Comparison of ENCODE assay signal across 8 cellular contexts in the genomic region with DNA sequence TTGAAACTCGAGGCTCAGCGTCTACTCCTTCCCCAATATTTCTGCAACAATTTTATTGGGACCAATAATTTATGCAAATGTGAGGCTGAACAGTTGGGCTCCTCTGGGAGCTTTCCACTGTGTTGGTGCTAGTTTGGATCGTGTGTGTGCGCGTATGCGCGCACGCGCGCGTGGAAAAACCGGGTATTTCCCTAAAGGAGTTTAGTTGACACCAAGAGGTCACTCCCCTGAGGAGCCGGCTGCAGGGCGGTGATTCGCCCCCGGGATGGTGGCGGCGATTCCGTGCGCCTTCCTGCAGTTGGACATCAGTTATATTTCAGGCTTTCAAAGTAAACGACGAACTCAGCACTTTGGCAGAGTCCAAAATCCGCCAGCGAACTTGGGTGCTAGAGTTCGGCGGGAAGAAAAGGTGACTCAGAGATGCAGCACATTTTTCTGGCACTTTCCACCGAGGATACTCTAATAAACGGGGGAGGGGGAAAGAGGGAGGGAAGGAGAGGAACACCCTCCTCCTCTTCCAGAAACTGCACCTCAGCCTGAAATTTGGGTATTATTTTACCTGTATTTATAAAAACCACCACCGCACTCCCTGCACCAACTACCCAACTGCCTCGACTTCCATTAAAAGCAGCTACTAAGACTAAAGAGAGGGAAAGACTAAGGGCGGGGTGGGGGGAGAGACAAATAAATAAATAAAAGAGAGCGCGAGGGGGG.
DNase-seq lines count a peak whose midpoint lies in the region; ATAC-seq and TF ChIP-seq lines count a peak whose summit lies in the region.

No MANE protein-coding gene starts in this region.

- no peak for TF ChIP-seq POLR2A in spleen (IDR thresholded peaks at IDR 0.05)

- peak overlapping the region in 7 of 8 donors; percentile 11 to 63 (median 28) for H3K4me3 ChIP-seq in spleen

- no peaks in the 10 kb centered on the region for H3K9me3 Mint-ChIP-seq in activated T-cell treated with anti-CD3 and anti-CD28 coated beads, Interleukin-2, amount 50 U/mL, for 24 hours

- peaks cover 0 to 21% (median 13%) of the 10 kb centered on the region in 6 donors for H3K4me1 ChIP-seq in spleen

- peaks cover 44% of the 10 kb centered on the region for H3K27me3 Mint-ChIP-seq in activated T-cell treated with anti-CD3 and anti-CD28 coated beads, Interleukin-2, amount 50 U/mL, for 24 hours

- peaks cover 9% of the 10 kb centered on the region for H3K4me1 Mint-ChIP-seq in activated T-cell treated with anti-CD3 and anti-CD28 coated beads, Interleukin-2, amount 50 U/mL, for 24 hours (ENCODE audit: low read depth)

- no peak overlapping the region for H3K27ac ChIP-seq in spleen

- no peaks in the 10 kb centered on the region for H3K36me3 Mint-ChIP-seq in activated T-cell treated with anti-CD3 and anti-CD28 coated beads, Interleukin-2, amount 50 U/mL, for 24 hours (ENCODE audit: low read depth)

- peaks cover 0 to 52% (median 25%) of the 10 kb centered on the region in 7 donors for H3K27me3 ChIP-seq in spleen (replicated peaks in 1 of 7)

- TF ChIP-seq CTCF in spleen (IDR thresholded peaks at IDR 0.05 in 8 of 11, conservative IDR thresholded peaks at IDR 0.05 in 3 of 11): no peak

- intact Hi-C loops in spleen (cut with DNase I; ENCODE audit: low total_unique reads): no loop called here

- H3K36me3 ChIP-seq in spleen: no peaks in the 10 kb centered on the region

- WGBS in spleen, 5 donors: 0 to 2% (median 1%) methylated on average over 33 of the region's 33 CpGs

- no peaks in the 10 kb centered on the region for H3K9me3 ChIP-seq in spleen

- no peak for DNase-seq in activated T-cell treated with anti-CD3 and anti-CD28 coated beads, Interleukin-2, amount 50 U/mL, for 24 hours
- DNase-seq in activated T-cell treated with anti-CD3 and anti-CD28 coated beads, Interleukin-2, amount 50 U/mL, for 1 hour: no peak
- DNase-seq in NCI-H146 treated with DMSO at 0.1 percent for 48 hours (lab: John Stamatoyannopoulos, UW; ENCODE audit: unreplicated experiment): peak; percentile 47
- DNase-seq in anterior cingulate cortex (lab: John Stamatoyannopoulos, UW): peak in 47 of 58 donors; percentile 9 to 74 (median 47)
- peak; percentile 77 for DNase-seq in islet precursor cell
- no peak for DNase-seq in spleen
- DNase-seq in SW 1271 (lab: John Stamatoyannopoulos, UW): no peak

- peak overlapping the region; percentile 65 for H3K4me3 Mint-ChIP-seq in activated T-cell treated with anti-CD3 and anti-CD28 coated beads, Interleukin-2, amount 50 U/mL, for 24 hours

- ATAC-seq in activated CD4-positive, CD25-positive, alpha-beta regulatory T cell treated with anti-CD3 and anti-CD28 coated beads, Interleukin-2, amount 50 U/mL, for 24 hours: no peak

- no peak overlapping the region for H3K27ac Mint-ChIP-seq in activated T-cell treated with anti-CD3 and anti-CD28 coated beads, Interleukin-2, amount 50 U/mL, for 24 hours

Comparison
In these comparisons a context has a peak if more than half of its experiments do, and no peak if none do; other contexts are left out.
1. DNase-seq: peak in NCI-H146 treated with DMSO at 0.1 percent for 48 hours (single experiment), anterior cingulate cortex (47 of 58) and islet precursor cell (single experiment); none in activated T-cell treated with anti-CD3 and anti-CD28 coated beads, Interleukin-2, amount 50 U/mL, for 24 hours (single experiment), activated T-cell treated with anti-CD3 and anti-CD28 coated beads, Interleukin-2, amount 50 U/mL, for 1 hour (single experiment), spleen (single experiment) and SW 1271 (0 of 2).